In genomic region chr19:11539495-11540365, GRCh38 we compare ENCODE assay signal across 10 cellular contexts. TPM values are rescaled to one million over a fixed set of nuclear protein-coding genes. Genes with fewer than 3 reads are reported as not detected.
DNase-seq lines count a peak whose midpoint lies in the region; ATAC-seq, FAIRE-seq and TF ChIP-seq lines count a peak whose summit lies in the region.
"Had no signal": no experiment of that assay in that cellular context is flagged by ENCODE, and none has a peak within 500 bp of the region (broad histone marks: within the 10 kb centered on the region; RNA-seq: fewer than 3 reads in every experiment).

No MANE protein-coding gene starts in this region.

- DNase-seq in H7 (peak; percentile 94), GM12878 (ENCODE audit: low read depth, low spot score) (no peak), stomach (no peak), NCI-H526 treated with DMSO at 0.1 percent for 48 hours (lab: John Stamatoyannopoulos, UW) (no peak), AML-193 (lab: John Stamatoyannopoulos, UW) (no peak)
- DNase-seq: activated CD4-positive, CD25-positive, alpha-beta regulatory T cell treated with anti-CD3 and anti-CD28 coated beads, Interleukin-2, amount 50 U/mL, for 72 hours; NCI-H524 had no signal

- 58% methylated on average over 27 of the region's 36 CpGs for WGBS in GM12878 (ENCODE audit: insufficient coverage, insufficient replicate concordance, low lambda C conversion rate, missing lambda C conversion rate)
- WGBS in stomach, 5 donors: 10 to 21% (median 12%) methylated on average over 8 to 36 of the region's 36 CpGs

- no peaks in the 10 kb centered on the region for H4K20me1 ChIP-seq in GM12878 (ENCODE audit: control insufficient read depth, insufficient read depth)

- no peaks in the 10 kb centered on the region; the same call in 1 of the 2 replicates for H3K27me3 ChIP-seq in H7 (ENCODE audit: control insufficient read depth, insufficient read depth, low read length)
- no peaks in the 10 kb centered on the region for H3K27me3 ChIP-seq in GM12878 (replicated peaks in 1 of 2; ENCODE audit: control insufficient read depth in 2 of 2, insufficient read depth in 2 of 2, low read length in 1 of 2)
- peaks cover 4 to 25% (median 17%) of the 10 kb centered on the region in 3 donors for H3K27me3 ChIP-seq in stomach

- no peak for TF ChIP-seq POLR2A in GM12878 (IDR thresholded peaks at IDR 0.05; ENCODE audit: low read depth, low read length)
- TF ChIP-seq POLR2A in stomach (IDR thresholded peaks at IDR 0.05): no peak

- H3K27ac ChIP-seq in GM12878 (ENCODE audit: control insufficient read depth, insufficient read depth) (no peak overlapping the region), stomach (peak overlapping the region; percentile 41 to 95 (median 82))

- H3K9ac ChIP-seq in GM12878 (ENCODE audit: control insufficient read depth, insufficient read depth, low read length): no peak overlapping the region

- ATAC-seq in GM12878 (peak; percentile 55), HG02938 (IDR thresholded peaks at IDR 0.05; ENCODE audit: unreplicated experiment) (no peak), HG03135 (IDR thresholded peaks at IDR 0.05; ENCODE audit: unreplicated experiment) (no peak)

- in situ Hi-C loops in GM12878 (cut with MboI): no loop called here

- no TSS peak for BruUV-seq in GM12878 (replicated peaks; lab: Mats Ljungman, UMichigan)

- H3K79me2 ChIP-seq in GM12878 (ENCODE audit: control insufficient read depth, insufficient read depth, low read length): no peaks in the 10 kb centered on the region

- no peak for TF ChIP-seq RAD21 in GM12878 (IDR thresholded peaks at IDR 0.05; ENCODE audit: insufficient read depth, low read depth, low read length)

- H3K4me1 ChIP-seq in GM12878 (ENCODE audit: control insufficient read depth, insufficient read depth, low read length): peaks cover 7% of the 10 kb centered on the region
- H3K4me1 ChIP-seq in stomach: peaks cover 7 to 28% (median 23%) of the 10 kb centered on the region in 4 donors

- no peak for FAIRE-seq in GM12878 (lab: Jason Lieb, UNC)

- RAD21 ChIA-PET in GM12878 (lab: Charles Lee; ENCODE audit: unreplicated experiment): interaction anchor here (1.0 kb wide), 1 partner anchor 246 kb away, joined by 4 read pairs; no protein-coding TSS in a partner anchor

- no peak overlapping the region for H3K4me2 ChIP-seq in GM12878 (ENCODE audit: control insufficient read depth, insufficient read depth)

- H2AFZ ChIP-seq in GM12878 (ENCODE audit: control insufficient read depth, low read depth, low read length): no peak overlapping the region

- intact Hi-C loops in GM12878 (cut with micrococcal nuclease; ENCODE audit: unreplicated experiment): no loop called here
- intact Hi-C loops in stomach (cut with DNase I; ENCODE audit: low total_unique reads): no loop called here

- TF ChIP-seq EP300 in GM12878 (IDR thresholded peaks at IDR 0.05; ENCODE audit: borderline replicate concordance in 1 of 2, control insufficient read depth in 1 of 2, low read depth in 2 of 2, low read length in 2 of 2) (no peak), stomach (IDR thresholded peaks at IDR 0.05) (no peak)

- no peak for TF ChIP-seq CTCF in GM12878 (IDR thresholded peaks at IDR 0.05 in 2 of 3, conservative IDR thresholded peaks at IDR 0.05 in 1 of 3; ENCODE audit: control insufficient read depth in 2 of 3, extremely low read depth in 1 of 3, insufficient read depth in 1 of 3, low read depth in 3 of 3, low read length in 3 of 3)
- no peak for TF ChIP-seq CTCF in stomach (IDR thresholded peaks at IDR 0.05)

- SMC1A ChIA-PET in GM12878 (lab: Charles Lee; ENCODE audit: uncharacterized antibody, unreplicated experiment): interaction anchor here (1.0 kb wide), 1 partner anchor 21 kb away, joined by 3 read pairs; no protein-coding TSS in a partner anchor

- CTCF ChIA-PET in GM12878 (lab: Yijun Ruan, JAX): no interaction called here

- H3K36me3 ChIP-seq in H7 (replicated peaks; ENCODE audit: control insufficient read depth, insufficient read depth, low read length) (no peaks in the 10 kb centered on the region), GM12878 (ENCODE audit: control insufficient read depth in 2 of 2, insufficient read depth in 2 of 2, low read length in 1 of 2) (no peaks in the 10 kb centered on the region), stomach (peaks cover 0 to 5% (median 0%) of the 10 kb centered on the region in 4 donors)

- no peaks in the 10 kb centered on the region for H3K9me3 ChIP-seq in GM12878 (replicated peaks; ENCODE audit: control insufficient read depth, insufficient read depth, low read length)
- H3K9me3 ChIP-seq in iPS-18c (ENCODE audit: control insufficient read depth, insufficient read depth, low read length): no peaks in the 10 kb centered on the region
- H3K9me3 ChIP-seq in stomach: no peaks in the 10 kb centered on the region

- peak overlapping the region; percentile 38 for H3K4me3 ChIP-seq in H7 (ENCODE audit: insufficient read depth, low read depth, low read length)
- H3K4me3 ChIP-seq in GM12878: no peak overlapping the region
- peak overlapping the region; percentile 49 for H3K4me3 ChIP-seq in iPS-18c (ENCODE audit: insufficient read depth, low read depth, low read length)
- peak overlapping the region; percentile 39 to 51 (median 46) for H3K4me3 ChIP-seq in stomach

- POLR2A ChIA-PET in GM12878 (lab: Charles Lee): no interaction called here

RNA-seq across cellular contexts. Expression of gene CNN1, which starts 1.1 kb away (rescaled TPM):
- 24.1 and 26.7 TPM in 2 replicates for total RNA-seq in H7 (2014; rRNA removed; shearing (Covaris generic))
- 0.40 TPM in 1 of 2 replicates, not detected in the other for total RNA-seq in GM12878 (2013; cell fraction: nucleolus; rRNA removed)
- total RNA-seq in GM12878 (2014; rRNA removed) (0.40 and 0.71 TPM in 2 replicates), GM12878 (2014; rRNA removed; fragmentation: Illumina TruSeq; extraction: Trizol) (0.31 and 0.46 TPM in 2 replicates), GM12878 (2021) (0.44 and 0.48 TPM in 2 replicates), stomach (1,000 to 10,000 TPM in 1 of 5 donors, 100 to 1,000 TPM in 4; 205 to 1,183 (median 570) TPM)
- polyA plus RNA-seq in GM12878 (2011; ENCODE audit: low read depth): 0.25 TPM
- polyA plus RNA-seq in GM12878 (2011; rRNA removed) (0.15 and 0.19 TPM in 2 replicates), GM12878 (2014; fragmentation: Illumina TruSeq; extraction: Trizol) (0.19 TPM in 1 of 2 replicates, not detected in the other), GM12878 (2014; fragmentation: Nextera tagmentation; extraction: Ambion mirVana) (under 1 TPM; 0.03 to 0.04 TPM), GM12878 (2014; rRNA removed) (0.22 and 0.55 TPM in 2 replicates), GM12878 (2016; fragmentation: Nextera tagmentation; extraction: Ambion mirVana) (under 1 TPM in 1 of 2 experiments, not detected in 1; 0.58 TPM), stomach (100 to 1,000 TPM in 1 of 3 donors, 10 to 100 TPM in 2; 70.2 to 585 (median 70.6) TPM)
- polyA plus RNA-seq in GM12878 (2011; cell fraction: cytosol; rRNA removed): 0.12 and 0.16 TPM in 2 replicates
- not detected in 2 replicates for polyA plus RNA-seq in GM12878 (2011; cell fraction: nucleus; rRNA removed)
- 0.20 and 0.55 TPM in 2 replicates for polyA plus RNA-seq in GM12878 (2012)
- 0.82 TPM in 1 of 2 replicates, not detected in the other for polyA minus RNA-seq in GM12878 (2011; rRNA and poly(A)+ RNA removed)
- not detected in 2 replicates for polyA minus RNA-seq in GM12878 (2011; cell fraction: cytosol; rRNA and poly(A)+ RNA removed)
- not detected in 2 replicates for polyA minus RNA-seq in GM12878 (2011; cell fraction: nucleus; rRNA and poly(A)+ RNA removed)

RNA-seq across cellular contexts. Expression of gene ECSIT, which starts 10.8 kb away (rescaled TPM):
- total RNA-seq in H7 (2014; rRNA removed; shearing (Covaris generic)): 72.4 and 77.5 TPM in 2 replicates
- total RNA-seq in GM12878 (2013; cell fraction: nucleolus; rRNA removed): 19.2 and 23.6 TPM in 2 replicates
- total RNA-seq in GM12878 (2014; rRNA removed): 56.8 and 59.6 TPM in 2 replicates
- 20.0 and 24.0 TPM in 2 replicates for total RNA-seq in GM12878 (2014; rRNA removed; fragmentation: Illumina TruSeq; extraction: Trizol)
- total RNA-seq in GM12878 (2021): 52.7 and 54.6 TPM in 2 replicates
- polyA plus RNA-seq in GM12878 (2011; ENCODE audit: low read depth): 13.4 TPM
- polyA plus RNA-seq in GM12878 (2011; rRNA removed): 23.9 and 46.7 TPM in 2 replicates
- 81.8 and 91.6 TPM in 2 replicates for polyA plus RNA-seq in GM12878 (2011; cell fraction: cytosol; rRNA removed)
- 67.1 and 69.0 TPM in 2 replicates for polyA plus RNA-seq in GM12878 (2011; cell fraction: nucleus; rRNA removed)
- 30.1 and 30.5 TPM in 2 replicates for polyA plus RNA-seq in GM12878 (2012)
- polyA plus RNA-seq in GM12878 (2014; fragmentation: Illumina TruSeq; extraction: Trizol): 5.7 and 24.0 TPM in 2 replicates
- polyA plus RNA-seq in GM12878 (2014; fragmentation: Nextera tagmentation; extraction: Ambion mirVana): 1 to 10 TPM; 1.0 to 4.9 TPM
- 40.3 and 50.2 TPM in 2 replicates for polyA plus RNA-seq in GM12878 (2014; rRNA removed)
- 10 to 100 TPM; 42.3 to 43.6 TPM for polyA plus RNA-seq in GM12878 (2016; fragmentation: Nextera tagmentation; extraction: Ambion mirVana)
- 75.5 and 94.3 TPM in 2 replicates for polyA minus RNA-seq in GM12878 (2011; rRNA and poly(A)+ RNA removed)
- 30.3 and 35.7 TPM in 2 replicates for polyA minus RNA-seq in GM12878 (2011; cell fraction: cytosol; rRNA and poly(A)+ RNA removed)
- 10.9 and 16.4 TPM in 2 replicates for polyA minus RNA-seq in GM12878 (2011; cell fraction: nucleus; rRNA and poly(A)+ RNA removed)
- total RNA-seq in stomach: 100 to 1,000 TPM in 1 of 5 donors, 10 to 100 TPM in 4; 15.6 to 119 (median 49.0) TPM
- polyA plus RNA-seq in stomach: 10 to 100 TPM; 93.2 to 96.5 (median 95.1) TPM

RNA-seq across cellular contexts. Expression of gene ELOF1, which starts 19.3 kb away (rescaled TPM):
- 48.2 and 66.7 TPM in 2 replicates for total RNA-seq in H7 (2014; rRNA removed; shearing (Covaris generic))
- total RNA-seq in GM12878 (2013; cell fraction: nucleolus; rRNA removed): 15.3 and 21.9 TPM in 2 replicates
- total RNA-seq in GM12878 (2014; rRNA removed) (75.7 and 81.2 TPM in 2 replicates), GM12878 (2014; rRNA removed; fragmentation: Illumina TruSeq; extraction: Trizol) (89.0 and 98.0 TPM in 2 replicates), GM12878 (2021) (85.1 and 88.2 TPM in 2 replicates), stomach (10 to 100 TPM in 4 of 5 donors, 1 to 10 TPM in 1; 2.3 to 25.5 (median 21.4) TPM)
- 27.8 TPM for polyA plus RNA-seq in GM12878 (2011; ENCODE audit: low read depth)
- polyA plus RNA-seq in GM12878 (2011; rRNA removed) (24.6 and 37.9 TPM in 2 replicates), GM12878 (2014; fragmentation: Illumina TruSeq; extraction: Trizol) (56.3 and 97.7 TPM in 2 replicates), GM12878 (2014; fragmentation: Nextera tagmentation; extraction: Ambion mirVana) (10 to 100 TPM; 11.7 to 28.6 TPM), GM12878 (2014; rRNA removed) (106 and 127 TPM in 2 replicates), GM12878 (2016; fragmentation: Nextera tagmentation; extraction: Ambion mirVana) (100 to 1,000 TPM; 118 to 124 TPM), stomach (10 to 100 TPM; 87.0 to 96.4 (median 93.1) TPM)
- polyA plus RNA-seq in GM12878 (2011; cell fraction: cytosol; rRNA removed): 95.7 and 121 TPM in 2 replicates
- polyA plus RNA-seq in GM12878 (2011; cell fraction: nucleus; rRNA removed): 54.4 and 68.3 TPM in 2 replicates
- polyA plus RNA-seq in GM12878 (2012): 68.6 and 69.1 TPM in 2 replicates
- polyA minus RNA-seq in GM12878 (2011; rRNA and poly(A)+ RNA removed): 28.5 and 59.0 TPM in 2 replicates
- polyA minus RNA-seq in GM12878 (2011; cell fraction: cytosol; rRNA and poly(A)+ RNA removed): 21.9 and 29.0 TPM in 2 replicates
- polyA minus RNA-seq in GM12878 (2011; cell fraction: nucleus; rRNA and poly(A)+ RNA removed): 14.0 and 29.9 TPM in 2 replicates

RNA-seq across cellular contexts. Expression of gene ZNF653, which starts 34.1 kb away (rescaled TPM):
- 8.5 and 9.8 TPM in 2 replicates for total RNA-seq in H7 (2014; rRNA removed; shearing (Covaris generic))
- total RNA-seq in GM12878 (2013; cell fraction: nucleolus; rRNA removed): 21.0 and 22.1 TPM in 2 replicates
- 6.8 and 7.2 TPM in 2 replicates for total RNA-seq in GM12878 (2014; rRNA removed)
- 4.3 and 5.2 TPM in 2 replicates for total RNA-seq in GM12878 (2014; rRNA removed; fragmentation: Illumina TruSeq; extraction: Trizol)
- total RNA-seq in GM12878 (2021): 9.5 and 10.0 TPM in 2 replicates
- polyA plus RNA-seq in GM12878 (2011; ENCODE audit: low read depth): 3.1 TPM
- 9.5 and 13.2 TPM in 2 replicates for polyA plus RNA-seq in GM12878 (2011; rRNA removed)
- polyA plus RNA-seq in GM12878 (2011; cell fraction: cytosol; rRNA removed): 21.7 and 28.8 TPM in 2 replicates
- polyA plus RNA-seq in GM12878 (2011; cell fraction: nucleus; rRNA removed): 34.5 and 38.5 TPM in 2 replicates
- 4.9 and 7.7 TPM in 2 replicates for polyA plus RNA-seq in GM12878 (2012)
- 1.8 and 6.2 TPM in 2 replicates for polyA plus RNA-seq in GM12878 (2014; fragmentation: Illumina TruSeq; extraction: Trizol)
- polyA plus RNA-seq in GM12878 (2014; fragmentation: Nextera tagmentation; extraction: Ambion mirVana): not detected
- polyA plus RNA-seq in GM12878 (2014; rRNA removed): 8.1 and 11.2 TPM in 2 replicates
- polyA plus RNA-seq in GM12878 (2016; fragmentation: Nextera tagmentation; extraction: Ambion mirVana): 1 to 10 TPM; 2.2 to 2.8 TPM
- polyA minus RNA-seq in GM12878 (2011; rRNA and poly(A)+ RNA removed): 5.5 and 10.6 TPM in 2 replicates
- polyA minus RNA-seq in GM12878 (2011; cell fraction: cytosol; rRNA and poly(A)+ RNA removed): 1.9 and 7.0 TPM in 2 replicates
- polyA minus RNA-seq in GM12878 (2011; cell fraction: nucleus; rRNA and poly(A)+ RNA removed): 8.1 and 14.7 TPM in 2 replicates
- 10 to 100 TPM in 4 of 5 donors, 1 to 10 TPM in 1; 6.7 to 99.6 (median 10.5) TPM for total RNA-seq in stomach
- polyA plus RNA-seq in stomach: 10 to 100 TPM in 2 of 3 donors, 1 to 10 TPM in 1; 9.8 to 35.9 (median 17.3) TPM

RNA-seq across cellular contexts. Expression of gene ACP5, which starts 37.7 kb away (rescaled TPM):
- 1.0 and 3.7 TPM in 2 replicates for total RNA-seq in H7 (2014; rRNA removed; shearing (Covaris generic))
- total RNA-seq in GM12878 (2013; cell fraction: nucleolus; rRNA removed): 91.9 and 97.0 TPM in 2 replicates
- total RNA-seq in GM12878 (2014; rRNA removed) (70.0 TPM in 2 replicates), GM12878 (2014; rRNA removed; fragmentation: Illumina TruSeq; extraction: Trizol) (31.7 and 38.3 TPM in 2 replicates), GM12878 (2021) (43.6 and 46.9 TPM in 2 replicates), stomach (10 to 100 TPM in 2 of 5 donors, 1 to 10 TPM in 2, not detected in 1; 6.1 to 47.5 (median 25.3) TPM)
- 31.6 TPM for polyA plus RNA-seq in GM12878 (2011; ENCODE audit: low read depth)
- polyA plus RNA-seq in GM12878 (2011; rRNA removed) (3.5 and 5.5 TPM in 2 replicates), GM12878 (2014; fragmentation: Illumina TruSeq; extraction: Trizol) (30.4 and 37.6 TPM in 2 replicates), GM12878 (2014; fragmentation: Nextera tagmentation; extraction: Ambion mirVana) (1 to 10 TPM; 1.0 to 2.2 TPM), GM12878 (2014; rRNA removed) (73.4 and 78.1 TPM in 2 replicates), GM12878 (2016; fragmentation: Nextera tagmentation; extraction: Ambion mirVana) (10 to 100 TPM; 35.9 to 36.0 TPM), stomach (10 to 100 TPM; 48.9 to 67.9 (median 67.4) TPM)
- 6.6 and 9.2 TPM in 2 replicates for polyA plus RNA-seq in GM12878 (2011; cell fraction: cytosol; rRNA removed)
- 6.7 and 9.2 TPM in 2 replicates for polyA plus RNA-seq in GM12878 (2011; cell fraction: nucleus; rRNA removed)
- polyA plus RNA-seq in GM12878 (2012): 75.9 and 86.6 TPM in 2 replicates
- polyA minus RNA-seq in GM12878 (2011; rRNA and poly(A)+ RNA removed): 2.0 and 5.2 TPM in 2 replicates
- polyA minus RNA-seq in GM12878 (2011; cell fraction: cytosol; rRNA and poly(A)+ RNA removed): 0.94 and 1.4 TPM in 2 replicates
- 0.57 and 0.73 TPM in 2 replicates for polyA minus RNA-seq in GM12878 (2011; cell fraction: nucleus; rRNA and poly(A)+ RNA removed)

Comparison
In these comparisons a context has a peak if more than half of its experiments do, and no peak if none do; other contexts are left out.
1. RNA of gene CNN1, which starts 1.1 kb away (total RNA-seq): 205 to 1,183 TPM in stomach and 24.1 to 26.7 TPM in H7; 0.31 to 0.71 TPM in GM12878; every median in the first group is over 10 times any median in the second.